9 cellular contexts compared by ENCODE assay signal in genomic region chr15:96342611-96343528, GRCh38. TPM values are rescaled to one million over a fixed set of nuclear protein-coding genes. Genes with fewer than 3 reads are reported as not detected.
DNase-seq lines count a peak whose midpoint lies in the region; TF ChIP-seq lines count a peak whose summit lies in the region.
"Had no signal": no experiment of that assay in that cellular context is flagged by ENCODE, and none has a peak within 500 bp of the region (broad histone marks: within the 10 kb centered on the region; RNA-seq: fewer than 3 reads in every experiment).

No MANE protein-coding gene starts in this region.

- TF ChIP-seq CTCF in HEK293 (tag by site-specific recombination; IDR thresholded peaks at IDR 0.05): no peak
- no peak for TF ChIP-seq CTCF in GM20000 (IDR thresholded peaks at IDR 0.05; ENCODE audit: extremely low read depth, missing control alignments)

- H3K27ac ChIP-seq in HEK293 (ENCODE audit: extremely low read depth, low read depth, low read length) (peak overlapping the region; percentile 96), caudate nucleus (ENCODE audit: low read depth, low read length) (peak overlapping the region; percentile 26), layer of hippocampus (ENCODE audit: low read depth, low read length) (peak overlapping the region; percentile 82), skeletal muscle tissue (ENCODE audit: low read depth, low read length) (peak overlapping the region; percentile 72)

- H3K4me3 ChIP-seq in HEK293 (ENCODE audit: low read depth, low read length): no peak overlapping the region
- H3K4me3 ChIP-seq in skeletal muscle tissue (ENCODE audit: low read length in 3 of 3): peak overlapping the region in 2 of 3 donors; percentile 31 to 62

- H3K4me1 ChIP-seq in HEK293 (ENCODE audit: control insufficient read depth, insufficient read depth, low read length): peaks cover 35% of the 10 kb centered on the region
- H3K4me1 ChIP-seq in skeletal muscle tissue (ENCODE audit: control insufficient read depth in 3 of 3, insufficient read depth in 3 of 3, low read length in 3 of 3): peaks cover 14 to 18% (median 18%) of the 10 kb centered on the region in 3 donors

- H3K36me3 ChIP-seq in HEK293 (ENCODE audit: control insufficient read depth in 2 of 2, insufficient read depth in 1 of 2, low read length in 2 of 2): peaks cover 10 to 15% of the 10 kb centered on the region in 2 experiments
- no peaks in the 10 kb centered on the region for H3K36me3 ChIP-seq in skeletal muscle tissue (ENCODE audit: control insufficient read depth in 3 of 3, insufficient read depth in 3 of 3, low read length in 3 of 3)

- DNase-seq in caudate nucleus (lab: John Stamatoyannopoulos, UW) (no peak), NCI-H446 treated with DMSO at 0.1 percent for 48 hours (lab: John Stamatoyannopoulos, UW) (no peak), GM03348 (ENCODE audit: low spot score) (no peak), GM20000 (ENCODE audit: low spot score) (no peak)
- DNase-seq in stimulated activated CD4-positive, alpha-beta T cell treated with anti-CD3 and anti-CD28 coated beads, Interleukin-12 subunit alpha, Interleukin-12 subunit beta, amount 100 ng/mL, for 4 hours: no peak
- DNase-seq: NCI-H226 had no signal

- H3K9ac ChIP-seq in skeletal muscle tissue (ENCODE audit: low read depth in 1 of 3, low read length in 3 of 3): peak overlapping the region; percentile 54 to 87 (median 79)

- H3K27me3 ChIP-seq in layer of hippocampus (ENCODE audit: control insufficient read depth, insufficient read depth, low read length): peaks cover 3% of the 10 kb centered on the region
- no peaks in the 10 kb centered on the region for H3K27me3 ChIP-seq in skeletal muscle tissue (ENCODE audit: control insufficient read depth in 3 of 3, insufficient read depth in 3 of 3, low read length in 3 of 3)

- H3K9me3 ChIP-seq in HEK293 (ENCODE audit: control insufficient read depth, insufficient read depth, low read depth, low read length) (no peaks in the 10 kb centered on the region), skeletal muscle tissue (ENCODE audit: control insufficient read depth in 3 of 3, low read length in 3 of 3) (no peaks in the 10 kb centered on the region)

- POLR2A ChIA-PET in HEK293 (lab: Yijun Ruan, JAX): no interaction called here

- CTCF ChIA-PET in HEK293 (lab: Yijun Ruan, JAX): interaction anchor here (1.0 to 1.1 kb wide), 2 partner anchors 10 to 1411 kb away, joined by 3 to 5 read pairs; no protein-coding TSS in a partner anchor

TF ChIP-seq in HEK293, 187 proteins besides CTCF, POLR2A, EP300 and RAD21 (continues in another document):
- TF ChIP-seq ZXDB (tag by site-specific recombination; IDR thresholded peaks at IDR 0.05) (peak; percentile 48; the same call in 1 of the 2 replicates), ZNF837 (tag by site-specific recombination; IDR thresholded peaks at IDR 0.05) (no peak), ZNF366 (tag by site-specific recombination; conservative IDR thresholded peaks at IDR 0.05) (0 out of 2 replicates have a peak, but pooled peaks have one; percentile 24), GFI1B (tag by site-specific recombination; IDR thresholded peaks at IDR 0.05) (peak; percentile 67; the same call in 1 of the 2 replicates), ZNF626 (tag by site-specific recombination; IDR thresholded peaks at IDR 0.05) (no peak), OSR2 (tag by site-specific recombination; IDR thresholded peaks at IDR 0.05) (peak; percentile 77), PRDM6 (tag by site-specific recombination; IDR thresholded peaks at IDR 0.05) (peak; percentile 80), TCF7L2 (IDR thresholded peaks at IDR 0.05; ENCODE audit: borderline replicate concordance, low read depth, low read length) (peak; percentile 49; the same call in 1 of the 2 replicates), BCL11B (tag by site-specific recombination; IDR thresholded peaks at IDR 0.05; ENCODE audit: low read depth) (peak; percentile 77; the same call in 1 of the 2 replicates), ZNF843 (tag by site-specific recombination; IDR thresholded peaks at IDR 0.05) (peak; percentile 92), ZNF580 (tag by site-specific recombination; IDR thresholded peaks at IDR 0.05) (peak; percentile 30; the same call in 1 of the 2 replicates), PRDM4 (tag by site-specific recombination; IDR thresholded peaks at IDR 0.05) (peak; percentile 73), KLF10 (tag by site-specific recombination; IDR thresholded peaks at IDR 0.05) (0 out of 2 replicates have a peak, but pooled peaks have one; percentile 5), ZNF174 (tag by site-specific recombination; IDR thresholded peaks at IDR 0.05) (no peak), ZNF426 (tag by site-specific recombination; IDR thresholded peaks at IDR 0.05) (no peak), GLIS1 (tag by site-specific recombination; IDR thresholded peaks at IDR 0.05) (0 out of 2 replicates have a peak, but pooled peaks have one; percentile 31), ZNF133 (tag by site-specific recombination; IDR thresholded peaks at IDR 0.05) (no peak), ZNF391 (tag by site-specific recombination; IDR thresholded peaks at IDR 0.05; ENCODE audit: borderline replicate concordance, low read depth) (no peak), ZBTB8A (tag by site-specific recombination; IDR thresholded peaks at IDR 0.05) (peak; percentile 80), OVOL3 (tag by site-specific recombination; IDR thresholded peaks at IDR 0.05) (peak; percentile 74; the same call in 1 of the 2 replicates), YY1 (tag by site-specific recombination; IDR thresholded peaks at IDR 0.05) (0 out of 2 replicates have a peak, but pooled peaks have one; percentile 14), SP7 (tag by site-specific recombination; IDR thresholded peaks at IDR 0.05) (peak; percentile 55; the same call in 1 of the 2 replicates), ZNF18 (tag by site-specific recombination; IDR thresholded peaks at IDR 0.05) (0 out of 2 replicates have a peak, but pooled peaks have one; percentile 59), REPIN1 (tag by site-specific recombination; IDR thresholded peaks at IDR 0.05; ENCODE audit: low read depth) (0 out of 2 replicates have a peak, but pooled peaks have one; percentile 14), IKZF3 (tag by site-specific recombination; IDR thresholded peaks at IDR 0.05) (peak; percentile 76), ZNF423 (tag by site-specific recombination; IDR thresholded peaks at IDR 0.05) (0 out of 2 replicates have a peak, but pooled peaks have one; percentile 28), GLI2 (tag by site-specific recombination; IDR thresholded peaks at IDR 0.05; ENCODE audit: borderline replicate concordance, low read depth) (0 out of 2 replicates have a peak, but pooled peaks have one; percentile 46), ZSCAN30 (tag by site-specific recombination; IDR thresholded peaks at IDR 0.05) (peak; percentile 79)

RNA-seq across cellular contexts. Expression of gene NR2F2, which starts 12.4 kb away (rescaled TPM):
- total RNA-seq in skeletal muscle tissue: 12.0 TPM

Comparison
In these comparisons a context has a peak if more than half of its experiments do, and no peak if none do; other contexts are left out.
1. H3K27ac ChIP-seq: peak in every context shown above with its lines; median percentile 96 in HEK293; 82 in layer of hippocampus; 72 in skeletal muscle tissue; 26 in caudate nucleus.